Comparison of ENCODE assay signal across 27 cellular contexts in the genomic region with DNA sequence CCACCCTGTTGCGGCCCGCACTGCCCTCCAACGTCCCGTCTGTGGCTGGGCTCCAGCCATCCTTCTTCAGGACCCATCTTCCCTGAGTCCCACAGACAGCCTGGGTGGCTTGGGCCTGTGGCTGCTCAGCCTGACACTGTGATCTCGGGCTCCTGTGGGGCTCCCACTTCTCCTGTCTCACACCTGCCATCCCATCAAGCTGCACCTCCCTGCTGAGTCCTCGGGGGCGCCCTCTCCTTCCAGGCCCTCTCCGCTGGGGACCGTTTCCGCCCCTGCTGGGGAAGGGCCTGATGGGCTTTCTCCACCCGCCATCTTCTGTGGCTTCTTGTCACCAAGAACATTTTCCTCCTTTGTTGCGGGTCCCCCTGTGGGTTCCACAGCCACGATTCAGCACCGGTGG.
DNase-seq lines count a peak whose midpoint lies in the region; ATAC-seq, FAIRE-seq and TF ChIP-seq lines count a peak whose summit lies in the region.
"Had no signal": no experiment of that assay in that cellular context is flagged by ENCODE, and none has a peak within 500 bp of the region (broad histone marks: within the 10 kb centered on the region; RNA-seq: fewer than 3 reads in every experiment).

No MANE protein-coding gene starts in this region.

- H3K36me3 Mint-ChIP-seq in mesothelial cell of epicardium: no peaks in the 10 kb centered on the region
- no peaks in the 10 kb centered on the region for H3K36me3 Mint-ChIP-seq in CD4-positive, alpha-beta memory T cell
- H3K36me3 Mint-ChIP-seq: IgD-negative memory B cell, immature natural killer cell had no signal

- H2AFZ ChIP-seq in K562 (ENCODE audit: low read depth, low read length): no peak overlapping the region

- in situ Hi-C loops in K562 (cut with MboI): no loop called here

- intact Hi-C loops in Right ventricle myocardium superior (cut with DNase I): no loop called here
- intact Hi-C loops in left cardiac atrium (cut with DNase I): no loop called here
- intact Hi-C loops in K562 (cut with micrococcal nuclease): no loop called here
- intact Hi-C loops in CD4-positive, alpha-beta memory T cell (cut with micrococcal nuclease): no loop called here

- peaks cover 3 to 70% of the 10 kb centered on the region in 2 experiments; a peak in 3 of 5 replicates for H3K27me3 ChIP-seq in K562 (ENCODE audit: control insufficient read depth in 2 of 2, insufficient read depth in 2 of 2, low read length in 2 of 2)
- no peaks in the 10 kb centered on the region for H3K27me3 ChIP-seq in CD4-positive, alpha-beta memory T cell (ENCODE audit: insufficient read depth, low read length)
- H3K27me3 ChIP-seq: body of pancreas, foreskin keratinocyte had no signal

- no peak for FAIRE-seq in K562 (lab: Jason Lieb, UNC)
- FAIRE-seq: D721Med, GM12891 had no signal

- TF ChIP-seq RAD21 in K562 (CRISPR knock-in tag; conservative IDR thresholded peaks at IDR 0.05 in 1 of 2, IDR thresholded peaks at IDR 0.05 in 1 of 2): no peak

- no peaks in the 10 kb centered on the region for H3K4me1 ChIP-seq in K562 (replicated peaks in 1 of 2; ENCODE audit: control insufficient read depth in 2 of 2, insufficient read depth in 2 of 2, low read length in 2 of 2)
- no peaks in the 10 kb centered on the region for H3K4me1 ChIP-seq in CD4-positive, alpha-beta memory T cell (ENCODE audit: insufficient read depth, low read length)
- H3K4me1 ChIP-seq: body of pancreas, foreskin keratinocyte had no signal

- H4K20me1 ChIP-seq in K562 (replicated peaks; ENCODE audit: control insufficient read depth, insufficient read depth, low read length): no peaks in the 10 kb centered on the region

- no peaks in the 10 kb centered on the region for H3K79me2 ChIP-seq in K562 (ENCODE audit: control insufficient read depth, insufficient read depth, low read length)

- H3K9me3 ChIP-seq in K562 (replicated peaks; ENCODE audit: control insufficient read depth, insufficient read depth, low read depth, low read length): no peaks in the 10 kb centered on the region
- no peaks in the 10 kb centered on the region for H3K9me3 ChIP-seq in CD4-positive, alpha-beta memory T cell (ENCODE audit: control insufficient read depth in 1 of 2, low read length in 2 of 2)

- peaks cover 8% of the 10 kb centered on the region for H3K27me3 Mint-ChIP-seq in mesothelial cell of epicardium (ENCODE audit: low read depth)
- peaks cover 8% of the 10 kb centered on the region in 2 donors for H3K27me3 Mint-ChIP-seq in CD4-positive, alpha-beta memory T cell
- H3K27me3 Mint-ChIP-seq: IgD-negative memory B cell had no signal

- POLR2A ChIA-PET in K562 (lab: Yijun Ruan, JAX): no interaction called here
- POLR2A ChIA-PET in CD4-positive, alpha-beta memory T cell (lab: Charles Lee; ENCODE audit: partially characterized antibody): no interaction called here

- under 1% methylated on average over 14 of the region's 14 CpGs for WGBS in K562 (ENCODE audit: insufficient coverage, low coverage, missing lambda C conversion rate)

- CTCF ChIA-PET in K562 (lab: Yijun Ruan, JAX; ENCODE audit: low intra/inter-chr PET ratio): no interaction called here
- CTCF ChIA-PET in CD4-positive, alpha-beta memory T cell (lab: Charles Lee; ENCODE audit: partially characterized antibody): no interaction called here

- peaks cover 44% of the 10 kb centered on the region for H3K4me1 Mint-ChIP-seq in mesothelial cell of epicardium
- peaks cover 0 to 16% (median 3%) of the 10 kb centered on the region in 4 donors for H3K4me1 Mint-ChIP-seq in CD4-positive, alpha-beta memory T cell
- H3K4me1 Mint-ChIP-seq: IgD-negative memory B cell had no signal

- no TSS peak for BruUV-seq in K562 (replicated peaks; lab: Mats Ljungman, UMichigan)

- TF ChIP-seq CTCF in K562 (IDR thresholded peaks at IDR 0.05 in 2 of 3, conservative IDR thresholded peaks at IDR 0.05 in 1 of 3; ENCODE audit: insufficient read depth in 2 of 3, low read depth in 1 of 3, low read length in 3 of 3) (peak in 1 of 3 experiments; percentile 54; a peak in 2 of 6 replicates), mesothelial cell of epicardium (IDR thresholded peaks at IDR 0.05; ENCODE audit: unreplicated experiment) (no peak)

- no peak overlapping the region for H3K27ac ChIP-seq in K562 (ENCODE audit: extremely low read depth, low read depth, low read length)
- H3K27ac ChIP-seq in CD4-positive, alpha-beta memory T cell (ENCODE audit: low read depth, low read length): no peak overlapping the region
- H3K27ac ChIP-seq: body of pancreas, C4-2B, foreskin keratinocyte, left ventricle myocardium inferior, RWPE1, skin epidermis had no signal

- ATAC-seq in Right ventricle myocardium superior (ENCODE audit: poor library complexity) (peak; percentile 14), left cardiac atrium (no peak), K562 (peak; percentile 65; the same call in 1 of the 3 replicates), HG03432 (IDR thresholded peaks at IDR 0.05; ENCODE audit: unreplicated experiment) (no peak)
- ATAC-seq: activated naive CD8-positive, alpha-beta T cell treated with anti-CD3 and anti-CD28 coated beads, Interleukin-2, amount 50 U/mL, for 24 hours; body of pancreas; foreskin keratinocyte had no signal

- TF ChIP-seq POLR2A in K562 (conservative IDR thresholded peaks at IDR 0.05): no peak

- no peak overlapping the region for H3K4me2 ChIP-seq in K562 (ENCODE audit: insufficient read depth, low read length)

- peak overlapping the region; percentile 88 for H3K27ac Mint-ChIP-seq in mesothelial cell of epicardium
- no peak overlapping the region for H3K27ac Mint-ChIP-seq in CD4-positive, alpha-beta memory T cell
- H3K27ac Mint-ChIP-seq: activated naive CD8-positive, alpha-beta T cell treated with anti-CD3 and anti-CD28 coated beads, Interleukin-2, amount 50 U/mL, for 24 hours; HFFc6; IgD-negative memory B cell; immature natural killer cell had no signal

- H3K4me3 Mint-ChIP-seq in mesothelial cell of epicardium: peak overlapping the region; percentile 63
- peak overlapping the region in 3 of 8 donors; percentile 40 to 50 (median 43) for H3K4me3 Mint-ChIP-seq in CD4-positive, alpha-beta memory T cell
- H3K4me3 Mint-ChIP-seq: activated naive CD8-positive, alpha-beta T cell treated with anti-CD3 and anti-CD28 coated beads, Interleukin-2, amount 50 U/mL, for 24 hours; HFFc6; IgD-negative memory B cell; neural crest cell had no signal

- no peak overlapping the region for H3K9ac ChIP-seq in K562 (ENCODE audit: insufficient read depth in 1 of 2, low read depth in 2 of 2, low read length in 2 of 2)

- H3K9me3 Mint-ChIP-seq in mesothelial cell of epicardium: no peaks in the 10 kb centered on the region
- peaks cover 0 to 3% (median 0%) of the 10 kb centered on the region in 8 donors for H3K9me3 Mint-ChIP-seq in CD4-positive, alpha-beta memory T cell
- H3K9me3 Mint-ChIP-seq: activated naive CD8-positive, alpha-beta T cell treated with anti-CD3 and anti-CD28 coated beads, Interleukin-2, amount 50 U/mL, for 24 hours; neural crest cell had no signal

- H3K36me3 ChIP-seq in K562 (ENCODE audit: control insufficient read depth, insufficient read depth, low read length): no peaks in the 10 kb centered on the region
- no peaks in the 10 kb centered on the region for H3K36me3 ChIP-seq in CD4-positive, alpha-beta memory T cell (ENCODE audit: insufficient read depth, low read length)
- H3K36me3 ChIP-seq: left ventricle myocardium inferior had no signal

- no peak for TF ChIP-seq EP300 in K562 (IDR thresholded peaks at IDR 0.05; ENCODE audit: low read length)

- DNase-seq in Right ventricle myocardium superior (no peak), left cardiac atrium (no peak), K562 (ENCODE audit: extremely low read depth in 1 of 4, low spot score in 3 of 4) (peak in 1 of 4 experiments; percentile 11), mesothelial cell of epicardium (ENCODE audit: low spot score in 2 of 2, unreplicated experiment in 2 of 2) (no peak), ureter (ENCODE audit: low spot score) (peak; percentile 35), AG08395 (ENCODE audit: low spot score) (no peak)
- DNase-seq in CD4-positive, alpha-beta memory T cell: no peak
- DNase-seq: ACHN; activated gamma-delta T cell; activated naive CD8-positive, alpha-beta T cell treated with anti-CD3 and anti-CD28 coated beads, Interleukin-2, amount 50 U/mL, for 24 hours; activated T-cell treated with anti-CD3 and anti-CD28 coated beads for 4 hours; foreskin keratinocyte; HFFc6; immature natural killer cell; NCI-H1930; NCI-H226; stimulated activated CD4-positive, alpha-beta T cell treated with anti-CD3 and anti-CD28 coated beads, Interleukin-2, amount 100 ng/mL, for 24 hours had no signal

- no peak overlapping the region for H3K4me3 ChIP-seq in K562
- H3K4me3 ChIP-seq in CD4-positive, alpha-beta memory T cell (ENCODE audit: low read length in 2 of 2): no peak overlapping the region
- H3K4me3 ChIP-seq: body of pancreas, skin epidermis had no signal

- H3K9me1 ChIP-seq in K562 (ENCODE audit: control insufficient read depth, insufficient read depth, low read length): no peaks in the 10 kb centered on the region

TF ChIP-seq in K562, 482 proteins besides CTCF, POLR2A, EP300 and RAD21 (continues in another document):
- TF ChIP-seq HBP1 (CRISPR knock-in tag; IDR thresholded peaks at IDR 0.05): no peak
- no peak for TF ChIP-seq NFE2 (IDR thresholded peaks at IDR 0.05; ENCODE audit: low read depth)
- TF ChIP-seq, protein P1, sequence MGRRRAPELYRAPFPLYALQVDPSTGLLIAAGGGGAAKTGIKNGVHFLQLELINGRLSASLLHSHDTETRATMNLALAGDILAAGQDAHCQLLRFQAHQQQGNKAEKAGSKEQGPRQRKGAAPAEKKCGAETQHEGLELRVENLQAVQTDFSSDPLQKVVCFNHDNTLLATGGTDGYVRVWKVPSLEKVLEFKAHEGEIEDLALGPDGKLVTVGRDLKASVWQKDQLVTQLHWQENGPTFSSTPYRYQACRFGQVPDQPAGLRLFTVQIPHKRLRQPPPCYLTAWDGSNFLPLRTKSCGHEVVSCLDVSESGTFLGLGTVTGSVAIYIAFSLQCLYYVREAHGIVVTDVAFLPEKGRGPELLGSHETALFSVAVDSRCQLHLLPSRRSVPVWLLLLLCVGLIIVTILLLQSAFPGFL (CRISPR knock-in tag; IDR thresholded peaks at IDR 0.05): no peak
- no peak for TF ChIP-seq ETV1 (tag; conservative IDR thresholded peaks at IDR 0.05; ENCODE audit: low read depth)

Comparison
In these comparisons a context has a peak if more than half of its experiments do, and no peak if none do; other contexts are left out.
1. ATAC-seq: peak in Right ventricle myocardium superior (single experiment) and K562 (single experiment); none in left cardiac atrium (0 of 2) and HG03432 (single experiment).